ENCODE assay signal across 28 cellular contexts in genomic region chr18:46810481-46811000, GRCh38. TPM values are rescaled to one million over a fixed set of nuclear protein-coding genes. Genes with fewer than 3 reads are reported as not detected.
"Had no signal": no experiment of that assay in that cellular context is flagged by ENCODE, and none has a peak within 500 bp of the region (broad histone marks: within the 10 kb centered on the region; RNA-seq: fewer than 3 reads in every experiment).

No MANE protein-coding gene starts in this region.

- H3K27me3 ChIP-seq: dorsolateral prefrontal cortex, gastrocnemius medialis, heart right ventricle, right lobe of liver, spleen, tibial artery, upper lobe of left lung, uterus had no signal

- H3K4me1 ChIP-seq: heart right ventricle, lower lobe of right lung, right lobe of liver, spleen, tibial artery, upper lobe of left lung, uterus had no signal

- DNase-seq: cortex of kidney; dorsolateral prefrontal cortex; effector CD8-positive, alpha-beta T cell; gastrocnemius medialis; heart right ventricle; hypothalamus; kidney; left cardiac atrium; left ventricle myocardium inferior; lower lobe of right lung; occipital lobe; psoas muscle; retina; right lobe of liver; spleen; stimulated activated CD4-positive, alpha-beta T cell treated with anti-CD3 and anti-CD28 coated beads, Interleukin-15, amount 100 ng/mL, for 24 hours; stimulated activated CD4-positive, alpha-beta T cell treated with anti-CD3 and anti-CD28 coated beads, Interleukin-1b, Interleukin-23, amount 100 ng/mL, for 48 hours; stimulated activated CD4-positive, alpha-beta T cell treated with anti-CD3 and anti-CD28 coated beads, Interleukin-4, amount 100 ng/mL, for 24 hours; tibial artery; upper lobe of left lung; uterus had no signal

- ATAC-seq: esophagus mucosa; gastrocnemius medialis; heart right ventricle; left cardiac atrium; lower lobe of right lung; natural killer cell treated with Interleukin-12 subunit alpha and Interleukin-12 subunit beta and Interleukin-15 and Interleukin-18, amount 100 ng/mL, for 72 hours; psoas muscle; right lobe of liver; stimulated activated memory B cell treated with anti-CD40 and anti-IgM and Interleukin-4, amounts not matched to agents 10 μg/mL and 1 μg/mL and 100 μg/mL, for 72 hours had no signal

- H3K4me3 ChIP-seq: dorsolateral prefrontal cortex, gastrocnemius medialis, heart right ventricle, left ventricle myocardium inferior, lower lobe of right lung, psoas muscle, right lobe of liver, spleen, tibial artery, upper lobe of left lung, uterus had no signal

- H3K36me3 ChIP-seq: gastrocnemius medialis, left ventricle myocardium inferior, lower lobe of right lung, right lobe of liver, tibial artery, upper lobe of left lung, uterus had no signal

- H3K27ac Mint-ChIP-seq: memory B cell; mesothelial cell of epicardium; natural killer cell treated with Interleukin-12 subunit alpha and Interleukin-12 subunit beta and Interleukin-15 and Interleukin-18, amount 100 ng/mL, for 72 hours; stimulated activated memory B cell treated with anti-CD40 and anti-IgM and Interleukin-4, amounts not matched to agents 10 μg/mL and 1 μg/mL and 100 μg/mL, for 72 hours; stimulated activated naive CD8-positive, alpha-beta T cell treated with anti-CD3 and anti-CD28 coated beads, Interleukin-15, Interleukin-2, amounts not matched to agents 100 ng/mL and 50 ng/mL, for 24 hours had no signal

- H3K4me3 Mint-ChIP-seq: memory B cell; mesothelial cell of epicardium; natural killer cell treated with Interleukin-12 subunit alpha and Interleukin-12 subunit beta and Interleukin-15 and Interleukin-18, amount 100 ng/mL, for 72 hours; stimulated activated memory B cell treated with anti-CD40 and anti-IgM and Interleukin-4, amounts not matched to agents 10 μg/mL and 1 μg/mL and 100 μg/mL, for 72 hours; stimulated activated naive CD8-positive, alpha-beta T cell treated with anti-CD3 and anti-CD28 coated beads, Interleukin-15, Interleukin-2, amounts not matched to agents 100 ng/mL and 50 ng/mL, for 24 hours had no signal

- H3K9me3 Mint-ChIP-seq: memory B cell; mesothelial cell of epicardium; natural killer cell treated with Interleukin-12 subunit alpha and Interleukin-12 subunit beta and Interleukin-15 and Interleukin-18, amount 100 ng/mL, for 72 hours; stimulated activated memory B cell treated with anti-CD40 and anti-IgM and Interleukin-4, amounts not matched to agents 10 μg/mL and 1 μg/mL and 100 μg/mL, for 72 hours; stimulated activated naive CD8-positive, alpha-beta T cell treated with anti-CD3 and anti-CD28 coated beads, Interleukin-15, Interleukin-2, amounts not matched to agents 100 ng/mL and 50 ng/mL, for 24 hours had no signal

- H3K27ac ChIP-seq: dorsolateral prefrontal cortex, gastrocnemius medialis, heart right ventricle, left ventricle myocardium inferior, lower lobe of right lung, psoas muscle, right lobe of liver, spleen, tibial artery, upper lobe of left lung, uterus had no signal

- H3K9me3 ChIP-seq: gastrocnemius medialis, heart right ventricle, left ventricle myocardium inferior, lower lobe of right lung, psoas muscle, right lobe of liver, spleen, tibial artery, upper lobe of left lung, uterus had no signal

- H3K36me3 Mint-ChIP-seq: natural killer cell treated with Interleukin-12 subunit alpha and Interleukin-12 subunit beta and Interleukin-15 and Interleukin-18, amount 100 ng/mL, for 72 hours had no signal

- H3K4me1 Mint-ChIP-seq: stimulated activated memory B cell treated with anti-CD40 and anti-IgM and Interleukin-4, amounts not matched to agents 10 μg/mL and 1 μg/mL and 100 μg/mL, for 72 hours had no signal

- H3K27me3 Mint-ChIP-seq: memory B cell; natural killer cell treated with Interleukin-12 subunit alpha and Interleukin-12 subunit beta and Interleukin-15 and Interleukin-18, amount 100 ng/mL, for 72 hours; stimulated activated memory B cell treated with anti-CD40 and anti-IgM and Interleukin-4, amounts not matched to agents 10 μg/mL and 1 μg/mL and 100 μg/mL, for 72 hours; stimulated activated naive CD8-positive, alpha-beta T cell treated with anti-CD3 and anti-CD28 coated beads, Interleukin-15, Interleukin-2, amounts not matched to agents 100 ng/mL and 50 ng/mL, for 24 hours had no signal

RNA-seq across cellular contexts. Expression of gene ST8SIA5, which starts 53.7 kb away (rescaled TPM):
- total RNA-seq: esophagus mucosa, fibroblast of villous mesenchyme, lower lobe of right lung had no signal
